ENCODE assay signal across 13 cellular contexts in genomic region chr11:112751312-112751711, GRCh38.
"Had no signal": no experiment of that assay in that cellular context is flagged by ENCODE, and none has a peak within 500 bp of the region (broad histone marks: within the 10 kb centered on the region; RNA-seq: fewer than 3 reads in every experiment).

No MANE protein-coding gene starts in this region.

- H3K4me1 Mint-ChIP-seq: activated B cell treated with CpG ODN at 0.5 μM for 24 hours; activated CD4-positive, alpha-beta T cell treated with anti-CD3 and anti-CD28 coated beads, Interleukin-2, amount 10 ng/mL, durations not matched to agents 7 days and 5 days had no signal

- H3K9me3 Mint-ChIP-seq: activated B cell treated with CpG ODN at 0.5 μM for 24 hours; activated CD4-positive, alpha-beta T cell treated with anti-CD3 and anti-CD28 coated beads, Interleukin-2, amount 10 ng/mL, durations not matched to agents 7 days and 5 days; activated naive CD4-positive, alpha-beta T cell treated with anti-CD3 and anti-CD28 coated beads for 36 hours; activated T-helper 17 cell treated with anti-CD3 and anti-CD28 coated beads, Interleukin-2, amount 50 U/mL, for 72 hours; stimulated activated naive CD8-positive, alpha-beta T cell treated with anti-CD3 and anti-CD28 coated beads, Interleukin-15, Interleukin-2, amounts not matched to agents 100 ng/mL and 50 ng/mL, for 24 hours; T-helper 1 cell treated with Interleukin-12 subunit alpha and Interleukin-12 subunit beta and Interleukin-4 antibody, amounts not matched to agents 30 μg/mL and 1 μg/mL, for 36 hours had no signal

- H3K36me3 Mint-ChIP-seq: naive thymus-derived CD4-positive, alpha-beta T cell had no signal

- H3K4me3 Mint-ChIP-seq: activated B cell treated with CpG ODN at 0.5 μM for 24 hours; activated CD4-positive, alpha-beta T cell treated with anti-CD3 and anti-CD28 coated beads, Interleukin-2, amount 10 ng/mL, durations not matched to agents 7 days and 5 days; activated naive CD4-positive, alpha-beta T cell treated with anti-CD3 and anti-CD28 coated beads for 36 hours; activated T-helper 17 cell treated with anti-CD3 and anti-CD28 coated beads, Interleukin-2, amount 50 U/mL, for 72 hours; naive thymus-derived CD4-positive, alpha-beta T cell; stimulated activated naive CD8-positive, alpha-beta T cell treated with anti-CD3 and anti-CD28 coated beads, Interleukin-15, Interleukin-2, amounts not matched to agents 100 ng/mL and 50 ng/mL, for 24 hours; T-helper 1 cell treated with Interleukin-12 subunit alpha and Interleukin-12 subunit beta and Interleukin-4 antibody, amounts not matched to agents 30 μg/mL and 1 μg/mL, for 36 hours had no signal

- H3K27ac Mint-ChIP-seq: activated B cell treated with CpG ODN at 0.5 μM for 24 hours; activated CD4-positive, alpha-beta T cell treated with anti-CD3 and anti-CD28 coated beads, Interleukin-2, amount 10 ng/mL, durations not matched to agents 7 days and 5 days; activated naive CD4-positive, alpha-beta T cell treated with anti-CD3 and anti-CD28 coated beads for 36 hours; activated T-helper 17 cell treated with anti-CD3 and anti-CD28 coated beads, Interleukin-2, amount 50 U/mL, for 72 hours; naive thymus-derived CD4-positive, alpha-beta T cell; stimulated activated naive CD8-positive, alpha-beta T cell treated with anti-CD3 and anti-CD28 coated beads, Interleukin-15, Interleukin-2, amounts not matched to agents 100 ng/mL and 50 ng/mL, for 24 hours; T-helper 1 cell treated with Interleukin-12 subunit alpha and Interleukin-12 subunit beta and Interleukin-4 antibody, amounts not matched to agents 30 μg/mL and 1 μg/mL, for 36 hours had no signal

- DNase-seq: activated B cell treated with CpG ODN at 0.5 μM for 24 hours; activated CD4-positive, alpha-beta T cell treated with anti-CD3 and anti-CD28 coated beads, Interleukin-2, amount 10 ng/mL, durations not matched to agents 7 days and 5 days; activated CD8-positive, alpha-beta memory T cell treated with anti-CD3 and anti-CD28 coated beads for 24 hours; activated naive CD4-positive, alpha-beta T cell treated with anti-CD3 and anti-CD28 coated beads for 36 hours; hippocampal formation; kidney glomerular epithelial cell; naive thymus-derived CD4-positive, alpha-beta T cell; occipital lobe; psoas muscle; stimulated activated CD4-positive, alpha-beta T cell treated with anti-CD3 and anti-CD28 coated beads, Interleukin-12 subunit alpha, Interleukin-12 subunit beta, amount 100 ng/mL, for 4 hours had no signal
